Comparison of ENCODE assay signal across 11 cellular contexts in genomic region chr7:37656913-37657530, GRCh38. TPM values are rescaled to one million over a fixed set of nuclear protein-coding genes. Genes with fewer than 3 reads are reported as not detected.
DNase-seq lines count a peak whose midpoint lies in the region; ATAC-seq, FAIRE-seq and TF ChIP-seq lines count a peak whose summit lies in the region.
"Had no signal": no experiment of that assay in that cellular context is flagged by ENCODE, and none has a peak within 500 bp of the region (broad histone marks: within the 10 kb centered on the region; RNA-seq: fewer than 3 reads in every experiment).

No MANE protein-coding gene starts in this region.

- H3K4me3 Mint-ChIP-seq in H9: no peak overlapping the region
- H3K4me3 Mint-ChIP-seq in natural killer cell treated with Interleukin-12 subunit alpha and Interleukin-12 subunit beta and Interleukin-15 and Interleukin-18, amount 100 ng/mL, for 72 hours: peak overlapping the region; percentile 78
- H3K4me3 Mint-ChIP-seq in activated CD4-positive, alpha-beta T cell treated with anti-CD3 and anti-CD28 coated beads, Interleukin-2, amount 10 ng/mL, durations not matched to agents 7 days and 5 days: no peak overlapping the region

- no peak overlapping the region for H3K27ac Mint-ChIP-seq in H9
- peak overlapping the region; percentile 77 to 83 for H3K27ac Mint-ChIP-seq in natural killer cell treated with Interleukin-12 subunit alpha and Interleukin-12 subunit beta and Interleukin-15 and Interleukin-18, amount 100 ng/mL, for 72 hours
- no peak overlapping the region for H3K27ac Mint-ChIP-seq in activated CD4-positive, alpha-beta T cell treated with anti-CD3 and anti-CD28 coated beads, Interleukin-2, amount 10 ng/mL, durations not matched to agents 7 days and 5 days
- H3K27ac Mint-ChIP-seq: progenitor cell of endocrine pancreas had no signal

- FAIRE-seq in HTR-8/SVneo (lab: Jason Lieb, UNC): no peak

- H4K91ac ChIP-seq in H9 (ENCODE audit: insufficient read length, low read depth, low read length): no peak overlapping the region

- no peak overlapping the region for H3K9ac ChIP-seq in H9 (ENCODE audit: extremely low read depth, insufficient read length, low read length)

- H2AFZ ChIP-seq in H9 (ENCODE audit: low read length): no peak overlapping the region

- H2AK5ac ChIP-seq in H9 (ENCODE audit: insufficient read length, low read length): no peak overlapping the region

- no peak overlapping the region for H4K5ac ChIP-seq in H9 (ENCODE audit: insufficient read length, low read depth, low read length)

- H3T11ph ChIP-seq in H9 (ENCODE audit: low read length): no peak overlapping the region

- H3K23me2 ChIP-seq in H9 (ENCODE audit: insufficient read length, low read depth, low read length, poor library complexity, severe bottlenecking): no peaks in the 10 kb centered on the region

- H3K14ac ChIP-seq in H9 (ENCODE audit: insufficient read depth, low read length): no peak overlapping the region

- WGBS in H9 (ENCODE audit: extremely low coverage, insufficient read length, low lambda C conversion rate): no CpG with 5 or more reads among the region's 1 CpG

- H3K79me2 ChIP-seq in H9 (ENCODE audit: insufficient read depth, low read length): no peaks in the 10 kb centered on the region

- H3K23ac ChIP-seq in H9 (ENCODE audit: insufficient read length, low read depth, low read length): no peak overlapping the region

- no peak overlapping the region for H2BK15ac ChIP-seq in H9 (ENCODE audit: low read depth, low read length)

- H2BK12ac ChIP-seq in H9 (ENCODE audit: insufficient read length, low read depth, low read length): no peak overlapping the region

- H2BK120ac ChIP-seq in H9 (ENCODE audit: low read depth, low read length, poor library complexity, severe bottlenecking): no peak overlapping the region

- H3K56ac ChIP-seq in H9 (ENCODE audit: insufficient read length, low read depth, low read length): no peak overlapping the region

- H3K79me1 ChIP-seq in H9 (ENCODE audit: insufficient read depth, low read depth, low read length, poor library complexity, severe bottlenecking): no peaks in the 10 kb centered on the region

- H2BK20ac ChIP-seq in H9 (ENCODE audit: low read depth, low read length, poor library complexity, severe bottlenecking): no peak overlapping the region

- no peak overlapping the region for H3K18ac ChIP-seq in H9 (ENCODE audit: insufficient read length, low read depth, low read length)

- TF ChIP-seq CTCF in H9 (conservative IDR thresholded peaks at IDR 0.05): 0 out of 3 replicates have a peak, but pooled peaks have one; percentile 23

- no peaks in the 10 kb centered on the region for H3K27me3 ChIP-seq in H9 (ENCODE audit: insufficient read depth, low read length)

- H3K9me3 ChIP-seq in H9 (ENCODE audit: control insufficient read depth, low read depth, low read length): no peaks in the 10 kb centered on the region

- no peaks in the 10 kb centered on the region for H3K27me3 Mint-ChIP-seq in H9 (ENCODE audit: low read depth)
- H3K27me3 Mint-ChIP-seq in natural killer cell treated with Interleukin-12 subunit alpha and Interleukin-12 subunit beta and Interleukin-15 and Interleukin-18, amount 100 ng/mL, for 72 hours: no peaks in the 10 kb centered on the region
- H3K27me3 Mint-ChIP-seq in activated CD4-positive, alpha-beta T cell treated with anti-CD3 and anti-CD28 coated beads, Interleukin-2, amount 10 ng/mL, durations not matched to agents 7 days and 5 days: peaks cover 6% of the 10 kb centered on the region
- H3K27me3 Mint-ChIP-seq: progenitor cell of endocrine pancreas had no signal

- H3K36me3 Mint-ChIP-seq in H9 (ENCODE audit: insufficient read depth in 1 of 3, low read depth in 3 of 3): no peaks in the 10 kb centered on the region
- H3K36me3 Mint-ChIP-seq in natural killer cell treated with Interleukin-12 subunit alpha and Interleukin-12 subunit beta and Interleukin-15 and Interleukin-18, amount 100 ng/mL, for 72 hours: peaks cover 8% of the 10 kb centered on the region
- no peaks in the 10 kb centered on the region for H3K36me3 Mint-ChIP-seq in activated CD4-positive, alpha-beta T cell treated with anti-CD3 and anti-CD28 coated beads, Interleukin-2, amount 10 ng/mL, durations not matched to agents 7 days and 5 days (ENCODE audit: low read depth)

- no peaks in the 10 kb centered on the region for H4K20me1 ChIP-seq in H9 (ENCODE audit: control insufficient read depth, insufficient read depth, insufficient read length)

- ATAC-seq in GM19035 (IDR thresholded peaks at IDR 0.05; ENCODE audit: unreplicated experiment) (peak; percentile 90), HG03520 (IDR thresholded peaks at IDR 0.05; ENCODE audit: unreplicated experiment) (peak; percentile 65)
- peak; percentile 72 to 81 for ATAC-seq in natural killer cell treated with Interleukin-12 subunit alpha and Interleukin-12 subunit beta and Interleukin-15 and Interleukin-18, amount 100 ng/mL, for 72 hours

- H3K4me1 ChIP-seq in H9 (ENCODE audit: insufficient read depth, low read length): no peaks in the 10 kb centered on the region

- H3K4me1 Mint-ChIP-seq in H9: peaks cover 0 to 9% of the 10 kb centered on the region in 2 experiments; a peak in 3 of 4 replicates
- H3K4me1 Mint-ChIP-seq in natural killer cell treated with Interleukin-12 subunit alpha and Interleukin-12 subunit beta and Interleukin-15 and Interleukin-18, amount 100 ng/mL, for 72 hours (ENCODE audit: low read depth in 2 of 2): peaks cover 50 to 55% of the 10 kb centered on the region in 2 donors
- H3K4me1 Mint-ChIP-seq in activated CD4-positive, alpha-beta T cell treated with anti-CD3 and anti-CD28 coated beads, Interleukin-2, amount 10 ng/mL, durations not matched to agents 7 days and 5 days: peaks cover 12% of the 10 kb centered on the region

- DNase-seq in H9 (no peak), amniotic stem cell (lab: John Stamatoyannopoulos, UW) (no peak), HTR-8/SVneo (ENCODE audit: insufficient read length, low spot score) (no peak)
- no peak for DNase-seq in natural killer cell treated with Interleukin-12 subunit alpha and Interleukin-12 subunit beta and Interleukin-15 and Interleukin-18, amount 100 ng/mL, for 72 hours (ENCODE audit: low spot score)
- DNase-seq in activated CD4-positive, alpha-beta T cell treated with anti-CD3 and anti-CD28 coated beads, Interleukin-2, amount 10 ng/mL, durations not matched to agents 7 days and 5 days: no peak
- DNase-seq in stimulated activated CD4-positive, alpha-beta T cell treated with anti-CD3 and anti-CD28 coated beads, Interleukin-12 subunit alpha, Interleukin-12 subunit beta, amount 100 ng/mL, for 4 hours: no peak
- DNase-seq: NCI-H82 had no signal

- H2BK5ac ChIP-seq in H9 (ENCODE audit: insufficient read length, low read length): no peak overlapping the region

- no peak overlapping the region for H3K4me2 ChIP-seq in H9 (ENCODE audit: insufficient read depth, insufficient read length, low read length)

- H3K27ac ChIP-seq in H9 (ENCODE audit: insufficient read length, low read depth, low read length): no peak overlapping the region
- H3K27ac ChIP-seq: HL-60 had no signal

- CTCF ChIA-PET in activated CD4-positive, alpha-beta T cell treated with anti-CD3 and anti-CD28 coated beads, Interleukin-2, amount 10 ng/mL, durations not matched to agents 7 days and 5 days (lab: Charles Lee): no interaction called here

- POLR2A ChIA-PET in activated CD4-positive, alpha-beta T cell treated with anti-CD3 and anti-CD28 coated beads, Interleukin-2, amount 10 ng/mL, durations not matched to agents 7 days and 5 days (lab: Charles Lee): no interaction called here

- no peak overlapping the region for H4K8ac ChIP-seq in H9 (replicated peaks; ENCODE audit: insufficient read length, low read depth, low read length)

- H3K9me3 Mint-ChIP-seq in H9: no peaks in the 10 kb centered on the region; a peak in 1 of 5 replicates
- peaks cover 11% of the 10 kb centered on the region for H3K9me3 Mint-ChIP-seq in natural killer cell treated with Interleukin-12 subunit alpha and Interleukin-12 subunit beta and Interleukin-15 and Interleukin-18, amount 100 ng/mL, for 72 hours
- H3K9me3 Mint-ChIP-seq in activated CD4-positive, alpha-beta T cell treated with anti-CD3 and anti-CD28 coated beads, Interleukin-2, amount 10 ng/mL, durations not matched to agents 7 days and 5 days: no peaks in the 10 kb centered on the region

- H3K4ac ChIP-seq in H9 (ENCODE audit: low read depth, low read length): no peak overlapping the region

RNA-seq across cellular contexts. Expression of gene GPR141, which starts 26.5 kb away (rescaled TPM):
- total RNA-seq in H9 (2021): 0.50 and 0.55 TPM in 2 replicates
- total RNA-seq in natural killer cell treated with Interleukin-12 subunit alpha and Interleukin-12 subunit beta and Interleukin-15 and Interleukin-18, amount 100 ng/mL, for 72 hours: 1 to 10 TPM in 1 of 2 donors, not detected in 1; 1.2 TPM
- total RNA-seq in activated CD4-positive, alpha-beta T cell treated with anti-CD3 and anti-CD28 coated beads, Interleukin-2, amount 10 ng/mL, durations not matched to agents 7 days and 5 days: not detected

Comparison
In these comparisons a context has a peak if more than half of its experiments do, and no peak if none do; other contexts are left out.
1. H3K27ac Mint-ChIP-seq: peak in natural killer cell treated with Interleukin-12 subunit alpha and Interleukin-12 subunit beta and Interleukin-15 and Interleukin-18, amount 100 ng/mL, for 72 hours (2 of 2); none in H9 (0 of 3) and activated CD4-positive, alpha-beta T cell treated with anti-CD3 and anti-CD28 coated beads, Interleukin-2, amount 10 ng/mL, durations not matched to agents 7 days and 5 days (single experiment).
2. Peak in every context shown above with its lines, with median percentiles within 50 percentile points of each other: ATAC-seq.